Comparison of ENCODE assay signal across 8 cellular contexts in the genomic region with DNA sequence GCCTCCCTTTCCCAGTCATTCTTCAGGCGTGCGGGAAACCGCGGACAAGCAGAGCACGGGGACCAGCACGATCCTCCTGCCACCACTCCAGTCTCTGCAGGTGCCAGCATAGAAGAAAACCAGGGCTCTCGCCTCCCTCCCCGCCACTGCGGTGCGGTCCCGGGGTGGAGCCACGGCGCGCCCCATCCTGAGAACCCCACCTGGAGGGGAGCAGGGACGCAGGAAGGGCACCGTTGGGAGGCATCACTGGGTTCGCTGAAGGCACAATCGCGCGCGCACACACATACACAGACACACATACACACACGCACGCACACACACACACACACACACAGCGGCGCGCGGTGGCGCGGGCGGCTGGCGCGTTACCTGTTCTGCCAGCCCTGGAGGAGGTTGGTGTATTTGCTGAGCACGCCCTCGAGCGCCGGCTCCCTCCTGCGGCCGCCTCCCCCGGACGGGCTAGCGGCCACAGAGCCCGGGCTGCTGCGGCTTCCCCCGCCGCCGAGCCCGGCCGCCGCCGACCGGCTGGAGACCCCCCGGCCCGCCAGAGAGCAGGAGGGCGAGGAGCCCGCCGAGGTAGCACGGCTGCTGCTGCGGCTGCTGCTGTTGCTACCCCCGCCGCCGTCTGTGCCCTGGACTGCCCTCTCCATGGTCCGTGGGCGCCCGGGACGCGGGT. TPM values are rescaled to one million over a fixed set of nuclear protein-coding genes. Genes with fewer than 3 reads are reported as not detected.
A peak's percentile ranks its signal among the peaks of the same experiment; 100 is the strongest.
DNase-seq lines count a peak whose midpoint lies in the region; ATAC-seq and TF ChIP-seq lines count a peak whose summit lies in the region.

No MANE protein-coding gene starts in this region.

- peak; percentile 78 for DNase-seq in DMS 273 (lab: John Stamatoyannopoulos, UW; ENCODE audit: unreplicated experiment)
- DNase-seq in DMS 273 treated with DMSO at 0.1 percent for 48 hours (lab: John Stamatoyannopoulos, UW), result no peak
- peak; percentile 20 for DNase-seq in SHP77 treated with DMSO at 0.1 percent for 48 hours (lab: John Stamatoyannopoulos, UW)
- peak; percentile 57 for DNase-seq in amniotic epithelial cell (ENCODE audit: low read depth)
- DNase-seq in hepatocyte (ENCODE audit: low spot score), result peak; percentile 84
- DNase-seq in retina, result peak; percentile 87
- no peak for DNase-seq in erythroblast (lab: John Stamatoyannopoulos, UW)

- no peaks in the 10 kb centered on the region for H4K20me1 ChIP-seq in hepatocyte (ENCODE audit: insufficient read depth, poor library complexity, severe bottlenecking)

- no peaks in the 10 kb centered on the region for H3K36me3 ChIP-seq in hepatocyte (replicated peaks; ENCODE audit: insufficient read depth, low read depth)

- H3K79me2 ChIP-seq in hepatocyte, result peaks cover 43% of the 10 kb centered on the region

- no peaks in the 10 kb centered on the region for H3K9me3 ChIP-seq in hepatocyte (ENCODE audit: low read depth)

- no peaks in the 10 kb centered on the region for H3K9me2 ChIP-seq in hepatocyte (replicated peaks; ENCODE audit: insufficient read depth)

- H2AFZ ChIP-seq in hepatocyte, result peak overlapping the region; percentile 80

- ATAC-seq in HG03521 (IDR thresholded peaks at IDR 0.05; ENCODE audit: unreplicated experiment), result peak; percentile 43

- H3K4me3 ChIP-seq in hepatocyte, result peak overlapping the region; percentile 92

- peak overlapping the region; percentile 92 for H3K4me2 ChIP-seq in hepatocyte

- no peaks in the 10 kb centered on the region for H3K27me3 ChIP-seq in hepatocyte

- no peak for TF ChIP-seq POLR2A in erythroblast (IDR thresholded peaks at IDR 0.05; ENCODE audit: low read length)

- peaks cover 20% of the 10 kb centered on the region for H3K4me1 ChIP-seq in hepatocyte (ENCODE audit: insufficient read depth)

- peak overlapping the region; percentile 94 for H3K27ac ChIP-seq in hepatocyte

- WGBS in hepatocyte (ENCODE audit: low lambda C conversion rate, missing lambda C conversion rate), result under 1% methylated on average over 54 of the region's 66 CpGs

- TF ChIP-seq CTCF in hepatocyte (IDR thresholded peaks at IDR 0.05; ENCODE audit: poor library complexity), result peak; percentile 9

RNA-seq across cellular contexts. Expression of gene OSBPL10, which starts 0.4 kb away (rescaled TPM):
- 22.3 and 32.8 TPM in 2 replicates for total RNA-seq in hepatocyte
- polyA plus RNA-seq in hepatocyte, result 18.2 and 32.1 TPM in 2 replicates

RNA-seq across cellular contexts. Expression of gene ZNF860, which starts 0.9 kb away (rescaled TPM):
- total RNA-seq in hepatocyte, result 0.80 and 2.2 TPM in 2 replicates
- polyA plus RNA-seq in hepatocyte, result 0.32 and 1.3 TPM in 2 replicates

Comparison
In these comparisons a context has a peak if more than half of its experiments do, and no peak if none do; other contexts are left out.
1. DNase-seq: peak in DMS 273 (single experiment), SHP77 treated with DMSO at 0.1 percent for 48 hours (single experiment), amniotic epithelial cell (single experiment), hepatocyte (single experiment) and retina (single experiment); none in DMS 273 treated with DMSO at 0.1 percent for 48 hours (single experiment) and erythroblast (0 of 2).